Comparison of ENCODE assay signal across 8 cellular contexts in the genomic region with DNA sequence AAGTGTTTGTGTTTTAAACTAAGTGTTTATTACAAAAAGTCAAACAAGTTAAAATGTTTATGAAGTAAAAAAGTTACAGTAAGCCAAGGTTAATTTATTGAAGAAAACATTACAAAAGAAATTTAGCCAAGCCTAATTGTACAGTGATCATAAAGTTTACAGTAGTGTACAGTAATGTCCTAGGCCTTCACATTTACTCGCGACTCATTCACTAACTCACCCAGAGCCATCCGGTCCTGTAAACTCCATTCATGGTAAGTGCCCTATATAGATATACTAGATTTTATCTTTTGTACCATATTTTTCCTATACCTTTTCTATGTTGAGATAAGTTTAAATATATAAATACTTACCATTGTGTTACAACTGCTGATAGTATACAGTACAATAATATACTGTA.
"Had no signal": no experiment of that assay in that cellular context is flagged by ENCODE, and none has a peak within 500 bp of the region (broad histone marks: within the 10 kb centered on the region; RNA-seq: fewer than 3 reads in every experiment).

No MANE protein-coding gene starts in this region.

- H3K4me3 ChIP-seq: GM23338, K562 had no signal

- H2AFZ ChIP-seq: GM23338 had no signal

- H3K27ac ChIP-seq: HL-60 had no signal

- FAIRE-seq: H1, H54, HepG2, K562 had no signal

- ATAC-seq: GM23338, HepG2, K562 had no signal

- DNase-seq: H9, KG1 had no signal

- H3K4me2 ChIP-seq: GM23338 had no signal
